Comparison of ENCODE assay signal across 30 cellular contexts in the genomic region with DNA sequence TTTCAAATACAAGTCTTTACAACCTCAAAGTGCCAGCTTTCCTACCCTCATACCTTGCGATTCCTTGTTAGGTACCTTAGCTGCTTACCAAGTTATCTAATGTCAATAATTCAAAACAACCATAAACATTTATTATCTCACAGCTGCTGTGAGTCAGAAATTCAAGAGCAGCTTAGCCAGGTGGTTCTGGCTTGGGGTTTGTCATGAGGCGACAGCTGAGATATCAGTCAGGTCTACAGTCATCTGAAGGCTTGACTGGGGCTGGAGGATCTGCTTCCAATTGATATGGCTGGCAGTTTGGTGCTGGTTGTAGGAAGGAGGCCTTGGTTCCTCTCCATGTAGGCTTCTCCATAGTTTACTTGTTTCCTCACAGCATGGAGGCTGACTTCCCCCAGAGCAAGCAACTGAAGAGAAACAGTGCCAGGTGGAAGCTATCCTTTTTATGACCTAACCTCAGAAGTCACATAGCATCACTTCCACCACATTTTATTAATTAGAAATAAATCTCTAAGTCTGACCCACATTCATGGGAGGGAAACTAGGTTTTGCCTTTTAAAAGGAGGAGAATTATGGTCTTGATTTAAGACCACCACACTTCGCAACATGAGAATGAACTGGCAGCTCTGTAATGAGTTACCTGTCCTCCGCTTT.
"Had no signal": no experiment of that assay in that cellular context is flagged by ENCODE, and none has a peak within 500 bp of the region (broad histone marks: within the 10 kb centered on the region; RNA-seq: fewer than 3 reads in every experiment).

No MANE protein-coding gene starts in this region.

- H3K27me3 ChIP-seq: ascending aorta, cardiac muscle cell, gastroesophageal sphincter, hepatocyte, neural progenitor cell, sigmoid colon, stomach, thyroid gland, upper lobe of right lung had no signal

- H3K4me3 ChIP-seq: ascending aorta, cardiac muscle cell, coronary artery, dorsolateral prefrontal cortex, gastroesophageal sphincter, hepatocyte, neural progenitor cell, sigmoid colon, stomach, thyroid gland, upper lobe of right lung had no signal

- ATAC-seq: gastroesophageal sphincter; natural killer cell; psoas muscle; stimulated activated naive B cell treated with anti-CD40 and anti-IgM and Interleukin-4, amounts not matched to agents 10 μg/mL and 1 μg/mL and 100 μg/mL, for 72 hours; upper lobe of right lung had no signal

- DNase-seq: activated CD4-positive, alpha-beta memory T cell treated with anti-CD3 and anti-CD28 coated beads, Interleukin-2, amount 10 ng/mL, durations not matched to agents 7 days and 5 days; activated CD4-positive, alpha-beta T cell treated with anti-CD3 and anti-CD28 coated beads for 1 hour; activated CD4-positive, alpha-beta T cell treated with anti-CD3 and anti-CD28 coated beads, Interleukin-2, amount 10 ng/mL, durations not matched to agents 7 days and 5 days; activated CD8-positive, alpha-beta memory T cell treated with anti-CD3 and anti-CD28 coated beads, Interleukin-2, amount 50 U/mL, for 48 hours; activated gamma-delta T cell; activated naive CD4-positive, alpha-beta T cell treated with anti-CD3 and anti-CD28 coated beads, Interleukin-2, amount 10 ng/mL, durations not matched to agents 7 days and 5 days; activated naive CD8-positive, alpha-beta T cell treated with anti-CD3 and anti-CD28 coated beads, Interleukin-2, amount 10 ng/mL, durations not matched to agents 7 days and 5 days; activated T-cell treated with anti-CD3 and anti-CD28 coated beads, Interleukin-2, amount 50 U/mL, for 24 hours; cerebellar nuclear complex; dorsolateral prefrontal cortex; effector memory CD4-positive, alpha-beta T cell; erythroblast; islet precursor cell; natural killer cell; occipital lobe; psoas muscle; sigmoid colon; stimulated activated CD4-positive, alpha-beta T cell treated with anti-CD3 and anti-CD28 coated beads, Interleukin-15, amount 100 ng/mL, for 24 hours; stimulated activated CD4-positive, alpha-beta T cell treated with anti-CD3 and anti-CD28 coated beads, Interleukin-2, amount 100 ng/mL, for 24 hours; stimulated activated naive B cell treated with anti-CD40 and anti-IgM and Interleukin-4, amounts not matched to agents 10 μg/mL and 1 μg/mL and 100 μg/mL, for 72 hours; stomach; thyroid gland; upper lobe of right lung had no signal

- H3K9me3 ChIP-seq: ascending aorta, sigmoid colon, thyroid gland, upper lobe of right lung had no signal

- H3K36me3 ChIP-seq: ascending aorta, cardiac muscle cell, gastroesophageal sphincter, neural progenitor cell, sigmoid colon, stomach, thyroid gland, upper lobe of right lung had no signal

- H3K4me1 ChIP-seq: neural progenitor cell, parathyroid adenoma, psoas muscle, upper lobe of right lung had no signal

- H3K27ac ChIP-seq: ascending aorta, cardiac muscle cell, coronary artery, dorsolateral prefrontal cortex, gastroesophageal sphincter, hepatocyte, neural progenitor cell, parathyroid adenoma, psoas muscle, sigmoid colon, stomach, thyroid gland, upper lobe of right lung had no signal
